9 cellular contexts compared by ENCODE assay signal in the genomic region with DNA sequence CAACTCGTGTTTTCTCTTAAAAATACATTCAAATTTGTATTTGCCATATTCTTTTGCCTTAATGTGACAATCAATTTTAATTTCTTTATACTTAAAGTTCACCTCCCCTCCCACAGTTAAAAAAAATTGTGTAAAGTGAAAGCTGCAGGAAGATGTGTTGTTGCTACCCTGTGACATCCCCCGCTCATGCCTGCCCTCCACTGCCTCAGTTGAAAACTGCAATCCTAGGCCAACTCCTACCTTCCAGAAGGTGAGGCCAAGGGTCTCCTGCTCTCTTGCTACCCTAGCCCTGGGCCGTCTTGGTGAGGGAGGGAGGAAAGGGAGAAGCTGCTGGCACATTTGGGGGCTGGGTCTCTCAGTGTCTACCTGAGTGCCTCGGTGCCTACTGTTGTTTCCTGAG. TPM values are rescaled to one million over a fixed set of nuclear protein-coding genes. Genes with fewer than 3 reads are reported as not detected.
A peak's percentile ranks its signal among the peaks of the same experiment; 100 is the strongest.
DNase-seq lines count a peak whose midpoint lies in the region; ATAC-seq and TF ChIP-seq lines count a peak whose summit lies in the region.
"Had no signal": no experiment of that assay in that cellular context is flagged by ENCODE, and none has a peak within 500 bp of the region (broad histone marks: within the 10 kb centered on the region; RNA-seq: fewer than 3 reads in every experiment).

No MANE protein-coding gene starts in this region.

- H3K36me3 ChIP-seq in H7 (replicated peaks; ENCODE audit: control insufficient read depth, insufficient read depth, low read length), result no peaks in the 10 kb centered on the region
- H3K36me3 ChIP-seq in brain microvascular endothelial cell (replicated peaks), result no peaks in the 10 kb centered on the region
- H3K36me3 ChIP-seq in MG63, result no peaks in the 10 kb centered on the region

- H3K27ac ChIP-seq in brain microvascular endothelial cell, result no peak overlapping the region

- H3K27me3 ChIP-seq in H7 (ENCODE audit: control insufficient read depth, insufficient read depth, low read length) (no peaks in the 10 kb centered on the region), brain microvascular endothelial cell (replicated peaks) (no peaks in the 10 kb centered on the region), MG63 (no peaks in the 10 kb centered on the region)

- no peak for ATAC-seq in HG03571 (IDR thresholded peaks at IDR 0.05; ENCODE audit: unreplicated experiment)

- peaks cover 31% of the 10 kb centered on the region for H3K4me1 Mint-ChIP-seq in T-helper 2 cell treated with Interferon-gamma antibody and Interleukin-4, amounts not matched to agents 5 μg/mL and 100 μg/mL, for 36 hours (ENCODE audit: low read depth)

- DNase-seq in H7, result peak; percentile 55
- DNase-seq in T-helper 2 cell treated with Interferon-gamma antibody and Interleukin-4, amounts not matched to agents 5 μg/mL and 100 μg/mL, for 36 hours (ENCODE audit: low spot score), result peak; percentile 17
- no peak for DNase-seq in brain microvascular endothelial cell
- peak; percentile 59 for DNase-seq in stimulated activated CD4-positive, alpha-beta T cell treated with anti-CD3 and anti-CD28 coated beads, Interleukin-15, amount 100 ng/mL, for 24 hours
- no peak for DNase-seq in NCI-H524 treated with DMSO at 0.1 percent for 48 hours (lab: John Stamatoyannopoulos, UW)
- DNase-seq in MG63, result no peak
- DNase-seq in COLO829 (ENCODE audit: low spot score), result no peak
- DNase-seq: Right ventricle myocardium superior had no signal

- peak overlapping the region; percentile 2 for H3K4me3 Mint-ChIP-seq in T-helper 2 cell treated with Interferon-gamma antibody and Interleukin-4, amounts not matched to agents 5 μg/mL and 100 μg/mL, for 36 hours

- in situ Hi-C loops in brain microvascular endothelial cell (cut with HindIII; ENCODE audit: low pct_ligation_motif_present, low sequenced_read_pairs), result no loop called here

- H3K27me3 Mint-ChIP-seq in T-helper 2 cell treated with Interferon-gamma antibody and Interleukin-4, amounts not matched to agents 5 μg/mL and 100 μg/mL, for 36 hours (ENCODE audit: low read depth), result no peaks in the 10 kb centered on the region

- H3K9me3 ChIP-seq in MG63, result no peaks in the 10 kb centered on the region

- no peak overlapping the region for H3K27ac Mint-ChIP-seq in T-helper 2 cell treated with Interferon-gamma antibody and Interleukin-4, amounts not matched to agents 5 μg/mL and 100 μg/mL, for 36 hours

- H3K36me3 Mint-ChIP-seq in T-helper 2 cell treated with Interferon-gamma antibody and Interleukin-4, amounts not matched to agents 5 μg/mL and 100 μg/mL, for 36 hours (ENCODE audit: low read depth), result no peaks in the 10 kb centered on the region

- H3K4me3 ChIP-seq in H7 (ENCODE audit: insufficient read depth, low read depth, low read length) (no peak overlapping the region), brain microvascular endothelial cell (ENCODE audit: low read depth, low read length) (no peak overlapping the region), MG63 (no peak overlapping the region)

- peak; percentile 52 for TF ChIP-seq CTCF in brain microvascular endothelial cell (IDR thresholded peaks at IDR 0.05; ENCODE audit: low read depth, low read length, missing control alignments)

- H3K9me3 Mint-ChIP-seq in T-helper 2 cell treated with Interferon-gamma antibody and Interleukin-4, amounts not matched to agents 5 μg/mL and 100 μg/mL, for 36 hours, result no peaks in the 10 kb centered on the region

RNA-seq across cellular contexts. Expression of a gene that starts 57.0 kb away (rescaled TPM):
- 15.3 and 17.7 TPM in 2 replicates for total RNA-seq in H7 (2014; rRNA removed; shearing (Covaris generic))
- 1.7 TPM in 1 of 2 replicates, not detected in the other for total RNA-seq in MG63 (2014; rRNA removed; shearing (Covaris generic); ENCODE audit: low replicate concordance)

Comparison
In these comparisons a context has a peak if more than half of its experiments do, and no peak if none do; other contexts are left out.
1. DNase-seq: peak in H7 (single experiment), T-helper 2 cell treated with Interferon-gamma antibody and Interleukin-4, amounts not matched to agents 5 μg/mL and 100 μg/mL, for 36 hours (single experiment) and stimulated activated CD4-positive, alpha-beta T cell treated with anti-CD3 and anti-CD28 coated beads, Interleukin-15, amount 100 ng/mL, for 24 hours (single experiment); none in brain microvascular endothelial cell (single experiment), NCI-H524 treated with DMSO at 0.1 percent for 48 hours (single experiment), MG63 (single experiment) and COLO829 (single experiment).